Comparison of ENCODE assay signal across 20 cellular contexts in the genomic region with DNA sequence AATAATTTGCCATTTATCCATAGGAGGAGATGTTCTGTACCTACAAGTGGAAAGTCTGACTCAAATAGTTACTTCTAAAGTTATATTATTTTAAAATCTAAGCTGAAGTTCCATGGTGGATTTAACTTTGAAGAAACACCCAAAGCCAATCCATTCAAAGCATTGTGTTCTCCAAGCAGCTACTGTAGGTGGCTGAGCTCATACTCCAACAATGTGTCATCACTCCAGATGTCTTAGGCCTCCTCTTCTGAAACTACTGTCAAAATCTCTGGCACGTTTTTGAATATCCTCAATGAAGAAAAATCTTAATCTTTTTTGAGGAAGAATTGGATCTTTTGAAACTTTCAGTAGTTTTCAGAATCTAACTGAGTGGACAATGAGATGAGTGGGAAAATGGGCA.
DNase-seq lines count a peak whose midpoint lies in the region; ATAC-seq and TF ChIP-seq lines count a peak whose summit lies in the region.
"Had no signal": no experiment of that assay in that cellular context is flagged by ENCODE, and none has a peak within 500 bp of the region (broad histone marks: within the 10 kb centered on the region; RNA-seq: fewer than 3 reads in every experiment).

No MANE protein-coding gene starts in this region.

- no peaks in the 10 kb centered on the region for H3K36me3 ChIP-seq in HEK293 (ENCODE audit: control insufficient read depth in 2 of 2, insufficient read depth in 1 of 2, low read length in 2 of 2)
- H3K36me3 ChIP-seq in RWPE2 (ENCODE audit: low read depth): no peaks in the 10 kb centered on the region
- H3K36me3 ChIP-seq in fibroblast of lung (ENCODE audit: control insufficient read depth, insufficient read depth, low read length): no peaks in the 10 kb centered on the region
- no peaks in the 10 kb centered on the region for H3K36me3 ChIP-seq in skeletal muscle satellite cell (ENCODE audit: insufficient read depth, low read length)
- H3K36me3 ChIP-seq: lower lobe of right lung, upper lobe of right lung had no signal

- H3K4me1 Mint-ChIP-seq in CD4-positive, alpha-beta T cell (ENCODE audit: low read depth): peaks cover 19% of the 10 kb centered on the region
- H3K4me1 Mint-ChIP-seq: nephron had no signal

- H3K27ac Mint-ChIP-seq in CD4-positive, alpha-beta T cell: no peak overlapping the region
- H3K27ac Mint-ChIP-seq: CD4-positive, CD25-positive, alpha-beta regulatory T cell; nephron; stimulated activated effector memory CD8-positive, alpha-beta T cell treated with anti-CD3 and anti-CD28 coated beads, Interleukin-12 subunit alpha, Interleukin-12 subunit beta, amount 100 ng/mL, for 72 hours; WTC11 had no signal

- H3K4me1 ChIP-seq in HEK293 (ENCODE audit: control insufficient read depth, insufficient read depth, low read length) (peaks cover 3% of the 10 kb centered on the region), RWPE2 (ENCODE audit: insufficient read depth, poor library complexity, severe bottlenecking) (peaks cover 9% of the 10 kb centered on the region), fibroblast of lung (ENCODE audit: control insufficient read depth, extremely low read depth, insufficient read depth, low read length) (no peaks in the 10 kb centered on the region), skeletal muscle satellite cell (ENCODE audit: control insufficient read depth, insufficient read depth, low read length) (peaks cover 11% of the 10 kb centered on the region)
- H3K4me1 ChIP-seq: upper lobe of right lung had no signal

- no peak overlapping the region for H3K4me3 Mint-ChIP-seq in CD4-positive, alpha-beta T cell
- H3K4me3 Mint-ChIP-seq: CD4-positive, CD25-positive, alpha-beta regulatory T cell; central memory CD8-positive, alpha-beta T cell; nephron; stimulated activated effector memory CD8-positive, alpha-beta T cell treated with anti-CD3 and anti-CD28 coated beads, Interleukin-12 subunit alpha, Interleukin-12 subunit beta, amount 100 ng/mL, for 72 hours; WTC11 had no signal

- no peaks in the 10 kb centered on the region for H3K79me2 ChIP-seq in fibroblast of lung (ENCODE audit: control insufficient read depth, insufficient read depth, low read length)

- H3K27ac ChIP-seq in HEK293 (ENCODE audit: extremely low read depth, low read depth, low read length): no peak overlapping the region
- H3K27ac ChIP-seq in RWPE2 (ENCODE audit: poor library complexity, severe bottlenecking): no peak overlapping the region
- H3K27ac ChIP-seq in fibroblast of lung (ENCODE audit: insufficient read depth, low read length): no peak overlapping the region
- no peak overlapping the region for H3K27ac ChIP-seq in CD4-positive, alpha-beta T cell (ENCODE audit: low read depth, low read length)
- H3K27ac ChIP-seq: lower lobe of right lung, upper lobe of right lung had no signal

- POLR2A ChIA-PET in HEK293 (lab: Yijun Ruan, JAX): no interaction called here
- POLR2A ChIA-PET in CD4-positive, alpha-beta T cell (lab: Charles Lee): no interaction called here

- H3K27me3 ChIP-seq in RWPE2 (ENCODE audit: insufficient read depth, poor library complexity, severe bottlenecking) (no peaks in the 10 kb centered on the region), fibroblast of lung (ENCODE audit: control insufficient read depth, insufficient read depth, low read length) (no peaks in the 10 kb centered on the region), skeletal muscle satellite cell (ENCODE audit: control insufficient read depth, insufficient read depth, low read length) (no peaks in the 10 kb centered on the region)
- H3K27me3 ChIP-seq in CD4-positive, alpha-beta T cell (ENCODE audit: control insufficient read depth, insufficient read depth, low read length): no peaks in the 10 kb centered on the region
- H3K27me3 ChIP-seq: upper lobe of right lung had no signal

- H3K9ac ChIP-seq in fibroblast of lung (ENCODE audit: insufficient read depth, low read length) (no peak overlapping the region), skeletal muscle satellite cell (ENCODE audit: low read depth, low read length) (no peak overlapping the region)

- no peaks in the 10 kb centered on the region for H4K20me1 ChIP-seq in fibroblast of lung (ENCODE audit: control insufficient read depth, extremely low read depth, insufficient read depth, low read length)

- CTCF ChIA-PET in HEK293 (lab: Yijun Ruan, JAX): interaction anchor here (1.0 kb wide), 1 partner anchor 182 kb away, joined by 3 read pairs; no protein-coding TSS in a partner anchor
- CTCF ChIA-PET in CD4-positive, alpha-beta T cell (lab: Charles Lee): no interaction called here

- H3K36me3 Mint-ChIP-seq in CD4-positive, alpha-beta T cell (ENCODE audit: low read depth): no peaks in the 10 kb centered on the region
- H3K36me3 Mint-ChIP-seq: CD4-positive, CD25-positive, alpha-beta regulatory T cell; stimulated activated effector memory CD8-positive, alpha-beta T cell treated with anti-CD3 and anti-CD28 coated beads, Interleukin-12 subunit alpha, Interleukin-12 subunit beta, amount 100 ng/mL, for 72 hours; WTC11 had no signal

- H3K4me2 ChIP-seq in fibroblast of lung (ENCODE audit: extremely low read depth, insufficient read depth, low read length): no peak overlapping the region
- H3K4me2 ChIP-seq in skeletal muscle satellite cell (ENCODE audit: low read length): peak overlapping the region; percentile 5

- intact Hi-C loops in CD4-positive, alpha-beta T cell (cut with DNase I, micrococcal nuclease): no loop called here

- no peaks in the 10 kb centered on the region for H3K9me3 Mint-ChIP-seq in CD4-positive, alpha-beta T cell
- H3K9me3 Mint-ChIP-seq: CD4-positive, CD25-positive, alpha-beta regulatory T cell; central memory CD8-positive, alpha-beta T cell; nephron; stimulated activated effector memory CD8-positive, alpha-beta T cell treated with anti-CD3 and anti-CD28 coated beads, Interleukin-12 subunit alpha, Interleukin-12 subunit beta, amount 100 ng/mL, for 72 hours; WTC11 had no signal

- peak; percentile 68; the same call in 1 of the 3 replicates for ATAC-seq in RWPE2 (ENCODE audit: low read depth)
- no peak for ATAC-seq in GM19328 (IDR thresholded peaks at IDR 0.05; ENCODE audit: unreplicated experiment)
- no peak for ATAC-seq in GM19397 (IDR thresholded peaks at IDR 0.05; ENCODE audit: unreplicated experiment)
- no peak for ATAC-seq in CD4-positive, alpha-beta T cell (ENCODE audit: poor library complexity)
- ATAC-seq: lower lobe of right lung; right cardiac atrium; stimulated activated effector memory CD8-positive, alpha-beta T cell treated with anti-CD3 and anti-CD28 coated beads, Interleukin-12 subunit alpha, Interleukin-12 subunit beta, amount 100 ng/mL, for 72 hours; upper lobe of right lung; WTC11 had no signal

- DNase-seq in RWPE2 (ENCODE audit: low spot score): no peak
- DNase-seq in fibroblast of lung (ENCODE audit: low read depth in 2 of 2): peak; percentile 71 to 86
- no peak for DNase-seq in activated CD8-positive, alpha-beta memory T cell treated with anti-CD3 and anti-CD28 coated beads for 24 hours
- no peak for DNase-seq in CD4-positive, alpha-beta T cell
- DNase-seq: activated naive CD4-positive, alpha-beta T cell treated with Interleukin-2 at 50 U/mL for 16 hours; CD4-positive, CD25-positive, alpha-beta regulatory T cell; GDM1; lower lobe of right lung; NCI-H2227 treated with DMSO at 0.1 percent for 48 hours; right cardiac atrium; stimulated activated CD4-positive, alpha-beta T cell treated with anti-CD3 and anti-CD28 coated beads, Interleukin-4, amount 100 ng/mL, for 4 hours; upper lobe of right lung had no signal

- TF ChIP-seq CTCF in HEK293 (tag by site-specific recombination; IDR thresholded peaks at IDR 0.05) (no peak), RWPE2 (IDR thresholded peaks at IDR 0.05; ENCODE audit: poor library complexity, severe bottlenecking) (no peak), fibroblast of lung (conservative IDR thresholded peaks at IDR 0.05 in 1 of 2, IDR thresholded peaks at IDR 0.05 in 1 of 2; ENCODE audit: low read depth in 1 of 2, low read length in 2 of 2) (no peak)
- no peak for TF ChIP-seq CTCF in CD4-positive, alpha-beta T cell (IDR thresholded peaks at IDR 0.05)

- H2AFZ ChIP-seq in fibroblast of lung (ENCODE audit: low read length): no peak overlapping the region

- H3K9me3 ChIP-seq in HEK293 (ENCODE audit: control insufficient read depth, insufficient read depth, low read depth, low read length): no peaks in the 10 kb centered on the region
- H3K9me3 ChIP-seq in RWPE2 (ENCODE audit: severe bottlenecking): no peaks in the 10 kb centered on the region
- H3K9me3 ChIP-seq in fibroblast of lung (ENCODE audit: control insufficient read depth, insufficient read depth, low read depth, low read length): no peaks in the 10 kb centered on the region
- no peaks in the 10 kb centered on the region for H3K9me3 ChIP-seq in skeletal muscle satellite cell (replicated peaks; ENCODE audit: low read length)
- H3K9me3 ChIP-seq in CD4-positive, alpha-beta T cell (ENCODE audit: control insufficient read depth, low read length): no peaks in the 10 kb centered on the region
- H3K9me3 ChIP-seq: lower lobe of right lung, upper lobe of right lung had no signal

- H3K4me3 ChIP-seq in HEK293 (ENCODE audit: low read depth, low read length) (no peak overlapping the region), RWPE2 (ENCODE audit: severe bottlenecking) (no peak overlapping the region), fibroblast of lung (replicated peaks in 1 of 4; ENCODE audit: control extremely low read depth in 1 of 4, insufficient read depth in 1 of 4, low read depth in 3 of 4, low read length in 4 of 4) (no peak overlapping the region), skeletal muscle satellite cell (ENCODE audit: low read length) (no peak overlapping the region)
- H3K4me3 ChIP-seq: lower lobe of right lung, upper lobe of right lung had no signal

- H3K27me3 Mint-ChIP-seq in CD4-positive, alpha-beta T cell: no peaks in the 10 kb centered on the region
- H3K27me3 Mint-ChIP-seq: CD4-positive, CD25-positive, alpha-beta regulatory T cell; central memory CD8-positive, alpha-beta T cell had no signal

TF ChIP-seq in HEK293, 187 proteins besides CTCF, POLR2A, EP300 and RAD21 (continues in another document):
- TF ChIP-seq ZBTB21 (tag by site-specific recombination; IDR thresholded peaks at IDR 0.05) (peak; percentile 21; the same call in 1 of the 2 replicates), ZNF335 (tag by site-specific recombination; conservative IDR thresholded peaks at IDR 0.05) (peak; percentile 37; the same call in 1 of the 2 replicates)

Comparison
In these comparisons a context has a peak if more than half of its experiments do, and no peak if none do; other contexts are left out.
1. DNase-seq: peak in fibroblast of lung (2 of 2); none in RWPE2 (single experiment), activated CD8-positive, alpha-beta memory T cell treated with anti-CD3 and anti-CD28 coated beads for 24 hours (single experiment) and CD4-positive, alpha-beta T cell (0 of 10).